In genomic region chr7:1087462-1087809, GRCh38 we compare ENCODE assay signal across 9 cellular contexts. TPM values are rescaled to one million over a fixed set of nuclear protein-coding genes. Genes with fewer than 3 reads are reported as not detected.
DNase-seq lines count a peak whose midpoint lies in the region; ATAC-seq and TF ChIP-seq lines count a peak whose summit lies in the region.
"Had no signal": no experiment of that assay in that cellular context is flagged by ENCODE, and none has a peak within 500 bp of the region (broad histone marks: within the 10 kb centered on the region; RNA-seq: fewer than 3 reads in every experiment).

No MANE protein-coding gene starts in this region.

- DNase-seq in activated naive CD8-positive, alpha-beta T cell treated with anti-CD3 and anti-CD28 coated beads, Interleukin-2, amount 10 ng/mL, durations not matched to agents 7 days and 5 days = no peak
- DNase-seq in activated naive CD8-positive, alpha-beta T cell treated with anti-CD3 and anti-CD28 coated beads, Interleukin-2, amount 50 U/mL, for 24 hours = no peak
- DNase-seq in brain microvascular endothelial cell = no peak
- DNase-seq in memory B cell (ENCODE audit: low spot score in 2 of 2) = no peak
- no peak for DNase-seq in upper lobe of left lung
- no peak for DNase-seq in activated CD4-positive, CD25-positive, alpha-beta regulatory T cell (lab: John Stamatoyannopoulos, UW)
- DNase-seq in activated CD4-positive, alpha-beta T cell treated with anti-CD3 and anti-CD28 coated beads for 1 hour = no peak
- DNase-seq: NCI-H1105 had no signal

- peaks cover 5% of the 10 kb centered on the region for H3K4me1 Mint-ChIP-seq in activated naive CD8-positive, alpha-beta T cell treated with anti-CD3 and anti-CD28 coated beads, Interleukin-2, amount 10 ng/mL, durations not matched to agents 7 days and 5 days
- peaks cover 16% of the 10 kb centered on the region for H3K4me1 Mint-ChIP-seq in activated naive CD8-positive, alpha-beta T cell treated with anti-CD3 and anti-CD28 coated beads, Interleukin-2, amount 50 U/mL, for 24 hours
- H3K4me1 Mint-ChIP-seq in memory B cell = peaks cover 24% of the 10 kb centered on the region

- no peak for ATAC-seq in activated naive CD8-positive, alpha-beta T cell treated with anti-CD3 and anti-CD28 coated beads, Interleukin-2, amount 10 ng/mL, durations not matched to agents 7 days and 5 days (ENCODE audit: low read depth)
- no peak for ATAC-seq in activated naive CD8-positive, alpha-beta T cell treated with anti-CD3 and anti-CD28 coated beads, Interleukin-2, amount 50 U/mL, for 24 hours
- ATAC-seq in memory B cell (ENCODE audit: low read depth) = no peak
- no peak for ATAC-seq in upper lobe of left lung (ENCODE audit: low FRiP score in 2 of 2)
- ATAC-seq in HG02678 (IDR thresholded peaks at IDR 0.05; ENCODE audit: unreplicated experiment) = no peak

- H3K9me3 ChIP-seq in upper lobe of left lung = no peaks in the 10 kb centered on the region

- no peaks in the 10 kb centered on the region for H3K27me3 Mint-ChIP-seq in activated naive CD8-positive, alpha-beta T cell treated with anti-CD3 and anti-CD28 coated beads, Interleukin-2, amount 10 ng/mL, durations not matched to agents 7 days and 5 days
- no peaks in the 10 kb centered on the region for H3K27me3 Mint-ChIP-seq in activated naive CD8-positive, alpha-beta T cell treated with anti-CD3 and anti-CD28 coated beads, Interleukin-2, amount 50 U/mL, for 24 hours
- no peaks in the 10 kb centered on the region for H3K27me3 Mint-ChIP-seq in memory B cell

- in situ Hi-C loops in brain microvascular endothelial cell (cut with HindIII; ENCODE audit: low pct_ligation_motif_present, low sequenced_read_pairs) = no loop called here

- no peak for TF ChIP-seq EP300 in upper lobe of left lung (IDR thresholded peaks at IDR 0.05)

- H3K27me3 ChIP-seq in brain microvascular endothelial cell (replicated peaks) (no peaks in the 10 kb centered on the region), upper lobe of left lung (no peaks in the 10 kb centered on the region)

- WGBS in upper lobe of left lung, 2 donors = 23 to 27% methylated on average over 6 of the region's 6 CpGs

- H3K9me3 Mint-ChIP-seq in activated naive CD8-positive, alpha-beta T cell treated with anti-CD3 and anti-CD28 coated beads, Interleukin-2, amount 10 ng/mL, durations not matched to agents 7 days and 5 days = no peaks in the 10 kb centered on the region
- H3K9me3 Mint-ChIP-seq in activated naive CD8-positive, alpha-beta T cell treated with anti-CD3 and anti-CD28 coated beads, Interleukin-2, amount 50 U/mL, for 24 hours = no peaks in the 10 kb centered on the region
- no peaks in the 10 kb centered on the region for H3K9me3 Mint-ChIP-seq in memory B cell

- TF ChIP-seq CTCF in brain microvascular endothelial cell (IDR thresholded peaks at IDR 0.05; ENCODE audit: low read depth, low read length, missing control alignments) (no peak), upper lobe of left lung (IDR thresholded peaks at IDR 0.05) (no peak)

- no peak for TF ChIP-seq POLR2A in upper lobe of left lung (IDR thresholded peaks at IDR 0.05)

- H3K4me3 ChIP-seq in brain microvascular endothelial cell (ENCODE audit: low read depth, low read length) (peak overlapping the region; percentile 56), upper lobe of left lung (peak overlapping the region; percentile 11 to 59 (median 50))

- POLR2A ChIA-PET in activated naive CD8-positive, alpha-beta T cell treated with anti-CD3 and anti-CD28 coated beads, Interleukin-2, amount 10 ng/mL, durations not matched to agents 7 days and 5 days (lab: Charles Lee) = no interaction called here

- H3K36me3 Mint-ChIP-seq in activated naive CD8-positive, alpha-beta T cell treated with anti-CD3 and anti-CD28 coated beads, Interleukin-2, amount 10 ng/mL, durations not matched to agents 7 days and 5 days = no peaks in the 10 kb centered on the region
- no peaks in the 10 kb centered on the region for H3K36me3 Mint-ChIP-seq in activated naive CD8-positive, alpha-beta T cell treated with anti-CD3 and anti-CD28 coated beads, Interleukin-2, amount 50 U/mL, for 24 hours (ENCODE audit: low read depth)
- peaks cover 3% of the 10 kb centered on the region for H3K36me3 Mint-ChIP-seq in memory B cell

- H3K27ac ChIP-seq in brain microvascular endothelial cell (no peak overlapping the region), upper lobe of left lung (peak overlapping the region in 3 of 4 donors; percentile 4 to 74 (median 68))

- peaks cover 2% of the 10 kb centered on the region for H3K36me3 ChIP-seq in brain microvascular endothelial cell (replicated peaks)
- peaks cover 0 to 17% (median 12%) of the 10 kb centered on the region in 4 donors for H3K36me3 ChIP-seq in upper lobe of left lung

- no peak overlapping the region for H3K27ac Mint-ChIP-seq in activated naive CD8-positive, alpha-beta T cell treated with anti-CD3 and anti-CD28 coated beads, Interleukin-2, amount 10 ng/mL, durations not matched to agents 7 days and 5 days
- no peak overlapping the region for H3K27ac Mint-ChIP-seq in activated naive CD8-positive, alpha-beta T cell treated with anti-CD3 and anti-CD28 coated beads, Interleukin-2, amount 50 U/mL, for 24 hours
- H3K27ac Mint-ChIP-seq in memory B cell = peak overlapping the region; percentile 83

- peak overlapping the region; percentile 74 for H3K4me3 Mint-ChIP-seq in activated naive CD8-positive, alpha-beta T cell treated with anti-CD3 and anti-CD28 coated beads, Interleukin-2, amount 10 ng/mL, durations not matched to agents 7 days and 5 days
- no peak overlapping the region for H3K4me3 Mint-ChIP-seq in activated naive CD8-positive, alpha-beta T cell treated with anti-CD3 and anti-CD28 coated beads, Interleukin-2, amount 50 U/mL, for 24 hours
- H3K4me3 Mint-ChIP-seq in memory B cell = peak overlapping the region; percentile 81

- peaks cover 43 to 60% (median 50%) of the 10 kb centered on the region in 4 donors for H3K4me1 ChIP-seq in upper lobe of left lung

RNA-seq across cellular contexts. Expression of gene GPER1, which starts 0.5 kb away (rescaled TPM):
- under 1 TPM; 0.19 to 0.26 TPM for total RNA-seq in activated naive CD8-positive, alpha-beta T cell treated with anti-CD3 and anti-CD28 coated beads, Interleukin-2, amount 10 ng/mL, durations not matched to agents 7 days and 5 days
- total RNA-seq in upper lobe of left lung = 10 to 100 TPM in 2 of 6 donors, 1 to 10 TPM in 4; 6.5 to 24.7 (median 8.5) TPM

RNA-seq across cellular contexts. Expression of gene GPR146, which starts 43.1 kb away (rescaled TPM):
- total RNA-seq in activated naive CD8-positive, alpha-beta T cell treated with anti-CD3 and anti-CD28 coated beads, Interleukin-2, amount 10 ng/mL, durations not matched to agents 7 days and 5 days = 1 to 10 TPM; 2.1 to 4.1 TPM
- total RNA-seq in upper lobe of left lung = 10 to 100 TPM; 11.2 to 32.8 (median 28.9) TPM

Comparison
In these comparisons a context has a peak if more than half of its experiments do, and no peak if none do; other contexts are left out.
1. RNA of gene GPER1, which starts 0.5 kb away (total RNA-seq): 6.5 to 24.7 TPM in upper lobe of left lung; 0.19 to 0.26 TPM in activated naive CD8-positive, alpha-beta T cell treated with anti-CD3 and anti-CD28 coated beads, Interleukin-2, amount 10 ng/mL, durations not matched to agents 7 days and 5 days; every median in the first group is over 4 times any median in the second.